15 cellular contexts compared by ENCODE assay signal in the genomic region with DNA sequence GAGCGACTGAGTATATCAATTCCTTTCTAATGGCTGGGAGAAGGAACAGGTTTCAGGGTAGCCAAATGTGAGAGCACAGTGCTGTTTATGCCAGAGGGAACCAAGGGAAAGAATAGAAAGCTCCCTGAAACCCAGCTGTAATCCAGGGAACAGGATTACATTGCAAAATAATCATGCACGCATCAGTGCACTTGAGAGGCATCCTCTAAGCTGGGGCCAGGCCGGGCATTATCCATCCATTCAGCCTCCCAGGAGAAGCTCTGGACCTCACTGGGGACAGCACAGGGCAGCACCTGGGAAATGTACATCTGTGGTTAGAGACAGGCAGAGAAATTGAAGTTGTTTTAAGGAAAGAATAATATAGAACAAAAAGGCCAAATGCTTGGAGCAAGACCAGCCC.
A peak's percentile ranks its signal among the peaks of the same experiment; 100 is the strongest.
DNase-seq lines count a peak whose midpoint lies in the region; ATAC-seq lines count a peak whose summit lies in the region.
"Had no signal": no experiment of that assay in that cellular context is flagged by ENCODE, and none has a peak within 500 bp of the region (broad histone marks: within the 10 kb centered on the region; RNA-seq: fewer than 3 reads in every experiment).

No MANE protein-coding gene starts in this region.

- DNase-seq in DMS79 (lab: John Stamatoyannopoulos, UW) = peak; percentile 51
- DNase-seq in NCI-H2107 (lab: John Stamatoyannopoulos, UW) = peak; percentile 30
- peak; percentile 26 for DNase-seq in NCI-H510A (lab: John Stamatoyannopoulos, UW)
- peak; percentile 61 for DNase-seq in ecto neural progenitor cell (ENCODE audit: low spot score)
- DNase-seq: H9, IMR-90, NCI-H2081 treated with DMSO at 0.1 percent for 48 hours, RPMI8226, SIG-M5, T-cell, T-helper 9 cell had no signal

- ATAC-seq in GM21390 (IDR thresholded peaks at IDR 0.05; ENCODE audit: unreplicated experiment) (no peak), HG02623 (IDR thresholded peaks at IDR 0.05; ENCODE audit: unreplicated experiment) (no peak), GM18868 (IDR thresholded peaks at IDR 0.05; ENCODE audit: unreplicated experiment) (no peak)
- ATAC-seq: SK-N-SH treated with all-trans-retinoic acid at 6 μM for 48 hours, T-cell had no signal
